30 cellular contexts compared by ENCODE assay signal in genomic region chr4:148686449-148686848, GRCh38.
"Had no signal": no experiment of that assay in that cellular context is flagged by ENCODE, and none has a peak within 500 bp of the region (broad histone marks: within the 10 kb centered on the region; RNA-seq: fewer than 3 reads in every experiment).

No MANE protein-coding gene starts in this region.

- H3K27me3 ChIP-seq: ascending aorta, cardiac muscle cell had no signal

- H3K4me1 ChIP-seq: ascending aorta had no signal

- DNase-seq: activated CD4-positive, alpha-beta memory T cell treated with anti-CD3 and anti-CD28 coated beads, Interleukin-2, amount 10 ng/mL, durations not matched to agents 7 days and 5 days; activated CD4-positive, alpha-beta T cell treated with anti-CD3 and anti-CD28 coated beads for 1 hour; activated CD4-positive, alpha-beta T cell treated with anti-CD3 and anti-CD28 coated beads for 36 hours; activated CD4-positive, alpha-beta T cell treated with anti-CD3 and anti-CD28 coated beads for 48 hours; activated CD4-positive, alpha-beta T cell treated with anti-CD3 and anti-CD28 coated beads, Interleukin-2, amount 10 ng/mL, durations not matched to agents 7 days and 5 days; activated CD4-positive, alpha-beta T cell treated with anti-CD3 and anti-CD28 coated beads, Interleukin-2, amount 50 U/mL, for 48 hours; activated CD4-positive, CD25-positive, alpha-beta regulatory T cell; activated CD8-positive, alpha-beta memory T cell treated with anti-CD3 and anti-CD28 coated beads for 24 hours; activated CD8-positive, alpha-beta memory T cell treated with anti-CD3 and anti-CD28 coated beads, Interleukin-2, amount 10 ng/mL, durations not matched to agents 7 days and 5 days; activated CD8-positive, alpha-beta memory T cell treated with anti-CD3 and anti-CD28 coated beads, Interleukin-2, amount 50 U/mL, for 48 hours; activated CD8-positive, alpha-beta T cell treated with anti-CD3 and anti-CD28 coated beads, Interleukin-2, amount 10 ng/mL, durations not matched to agents 7 days and 5 days; activated effector memory CD4-positive, alpha-beta T cell treated with Interleukin-2 at 50 U/mL for 16 hours; activated gamma-delta T cell; activated naive CD4-positive, alpha-beta T cell treated with anti-CD3 and anti-CD28 coated beads, Interleukin-2, amount 10 ng/mL, durations not matched to agents 7 days and 5 days; activated naive CD4-positive, alpha-beta T cell treated with Interleukin-2 at 50 U/mL for 16 hours; activated naive CD8-positive, alpha-beta T cell treated with anti-CD3 and anti-CD28 coated beads, Interleukin-2, amount 10 ng/mL, durations not matched to agents 7 days and 5 days; activated naive CD8-positive, alpha-beta T cell treated with anti-CD3 and anti-CD28 coated beads, Interleukin-2, amount 50 U/mL, for 24 hours; activated T-cell treated with anti-CD3 and anti-CD28 coated beads, Interleukin-2, amount 50 U/mL, for 24 hours; activated T-cell treated with anti-CD3 and anti-CD28 coated beads, Interleukin-2, amount 50 U/mL, for 48 hours; amygdala; anterior cingulate cortex; caudate nucleus; T-helper 1 cell; T-helper 2 cell; T-helper 9 cell; WERI-Rb-1 had no signal

- H3K27ac ChIP-seq: ascending aorta, cardiac muscle cell, WERI-Rb-1 had no signal

- H3K9me3 ChIP-seq: ascending aorta had no signal

- H3K4me3 ChIP-seq: ascending aorta, cardiac muscle cell had no signal

- H3K36me3 ChIP-seq: ascending aorta, cardiac muscle cell, WERI-Rb-1 had no signal

- ATAC-seq: activated CD4-positive, alpha-beta T cell treated with anti-CD3 and anti-CD28 coated beads for 36 hours; activated CD4-positive, CD25-positive, alpha-beta regulatory T cell treated with anti-CD3 and anti-CD28 coated beads, Interleukin-2, amount 50 U/mL, for 24 hours; activated CD8-positive, alpha-beta memory T cell treated with anti-CD3 and anti-CD28 coated beads, Interleukin-2, amount 10 ng/mL, durations not matched to agents 7 days and 5 days; activated CD8-positive, alpha-beta T cell treated with anti-CD3 and anti-CD28 coated beads, Interleukin-2, amount 10 ng/mL, durations not matched to agents 7 days and 5 days; activated naive CD8-positive, alpha-beta T cell treated with anti-CD3 and anti-CD28 coated beads, Interleukin-2, amount 50 U/mL, for 24 hours; WTC11 had no signal
